Comparison of ENCODE assay signal across 11 cellular contexts in the genomic region with DNA sequence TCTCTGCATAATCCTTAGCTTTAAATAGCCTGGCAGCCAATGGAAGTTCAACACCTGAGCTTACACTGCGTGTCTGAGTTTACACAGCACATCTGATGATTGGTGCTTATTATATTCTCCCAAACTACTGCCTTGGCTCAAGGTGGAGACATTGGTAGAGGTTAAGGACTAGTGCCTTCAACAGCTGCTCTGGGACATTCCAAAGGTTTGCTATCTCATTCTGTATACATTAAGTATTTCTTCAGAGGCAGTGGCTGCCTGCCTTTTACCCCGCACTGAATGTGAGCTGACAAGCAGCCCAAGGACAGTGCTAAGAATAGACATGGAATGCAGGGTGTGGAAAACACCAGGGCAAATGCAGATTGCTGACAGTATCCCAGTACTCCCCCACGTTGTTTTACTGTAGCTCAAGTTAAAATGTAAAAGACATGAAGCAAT. TPM values are rescaled to one million over a fixed set of nuclear protein-coding genes. Genes with fewer than 3 reads are reported as not detected.
A peak's percentile ranks its signal among the peaks of the same experiment; 100 is the strongest.
DNase-seq lines count a peak whose midpoint lies in the region; ATAC-seq, FAIRE-seq and TF ChIP-seq lines count a peak whose summit lies in the region.
"Had no signal": no experiment of that assay in that cellular context is flagged by ENCODE, and none has a peak within 500 bp of the region (broad histone marks: within the 10 kb centered on the region; RNA-seq: fewer than 3 reads in every experiment).

No MANE protein-coding gene starts in this region.

- intact Hi-C loops in Calu3 (cut with micrococcal nuclease; ENCODE audit: unreplicated experiment): no loop called here

- H3K27ac ChIP-seq in trophoblast cell (ENCODE audit: low read depth, low read length): peak overlapping the region; percentile 64

- H3K4me3 ChIP-seq in trophoblast cell (ENCODE audit: low read depth, low read length): no peak overlapping the region

- H3K27me3 Mint-ChIP-seq in Calu3 (ENCODE audit: unreplicated experiment): peaks cover 23% of the 10 kb centered on the region

- no peaks in the 10 kb centered on the region for H3K79me2 ChIP-seq in trophoblast cell (ENCODE audit: control insufficient read depth, insufficient read depth, low read length, poor library complexity)

- no peak overlapping the region for H3K23ac ChIP-seq in trophoblast cell (ENCODE audit: low read length)

- TF ChIP-seq POLR2A in GM12891 (IDR thresholded peaks at IDR 0.05; ENCODE audit: low read depth, low read length): no peak

- H3K4ac ChIP-seq in trophoblast cell (ENCODE audit: low read depth, low read length): no peak overlapping the region

- no peak overlapping the region for H4K12ac ChIP-seq in trophoblast cell (ENCODE audit: low read depth, low read length)

- no peak for TF ChIP-seq CTCF in Calu3 (IDR thresholded peaks at IDR 0.05; ENCODE audit: unreplicated experiment)

- no CpG with 5 or more reads among the region's 3 CpGs for WGBS in trophoblast cell (ENCODE audit: extremely low coverage, insufficient coverage, insufficient read length)

- H4K91ac ChIP-seq in trophoblast cell (ENCODE audit: low read depth, low read length): no peak overlapping the region

- no peak overlapping the region for H3K9ac ChIP-seq in trophoblast cell (ENCODE audit: low read length)

- no peaks in the 10 kb centered on the region for H3K36me3 Mint-ChIP-seq in Calu3 (ENCODE audit: insufficient read depth, unreplicated experiment)

- no peak overlapping the region for H3K18ac ChIP-seq in trophoblast cell (ENCODE audit: low read length)

- no peak overlapping the region for H2BK12ac ChIP-seq in trophoblast cell (ENCODE audit: low read length)

- ATAC-seq in SK-N-SH treated with all-trans-retinoic acid at 6 μM for 48 hours (peak; percentile 78), HG02678 (IDR thresholded peaks at IDR 0.05; ENCODE audit: unreplicated experiment) (no peak)

- H3K4me2 ChIP-seq in trophoblast cell (ENCODE audit: low read length): peak overlapping the region; percentile 48

- FAIRE-seq in GM12891 (lab: Jason Lieb, UNC): no peak

- DNase-seq in Calu3 (peak; percentile 7), glomerular visceral epithelial cell (ENCODE audit: extremely low spot score) (peak; percentile 52), trophoblast cell (peak; percentile 85 to 89), GM12891 (ENCODE audit: insufficient read length, low spot score) (no peak), RKO (ENCODE audit: low spot score) (no peak)
- DNase-seq in activated CD4-positive, alpha-beta T cell treated with anti-CD3 and anti-CD28 coated beads for 48 hours: no peak
- DNase-seq: Karpas-422, midbrain had no signal

- H3K79me1 ChIP-seq in trophoblast cell (ENCODE audit: low read length): no peaks in the 10 kb centered on the region

- H3K36me3 ChIP-seq in trophoblast cell (ENCODE audit: control insufficient read depth in 1 of 2, insufficient read depth in 2 of 2, low read length in 2 of 2): no peaks in the 10 kb centered on the region

- H3K4me1 ChIP-seq in trophoblast cell (ENCODE audit: control insufficient read depth in 1 of 2, insufficient read depth in 2 of 2, low read length in 2 of 2): peaks cover 7 to 8% of the 10 kb centered on the region in 2 experiments

- no peak overlapping the region for H2BK5ac ChIP-seq in trophoblast cell (ENCODE audit: low read depth, low read length, poor library complexity)

- no peaks in the 10 kb centered on the region for H3K4me1 Mint-ChIP-seq in Calu3 (ENCODE audit: low read depth, unreplicated experiment)

- H3K9me3 ChIP-seq in trophoblast cell (ENCODE audit: insufficient read depth, low read depth, low read length): peaks cover 2% of the 10 kb centered on the region

- no peak overlapping the region for H4K8ac ChIP-seq in trophoblast cell (ENCODE audit: low read depth, low read length)

- H2BK120ac ChIP-seq in trophoblast cell (ENCODE audit: insufficient read depth, low read length, poor library complexity): no peak overlapping the region

- no peak overlapping the region for H3K4me3 Mint-ChIP-seq in Calu3 (ENCODE audit: low read depth, unreplicated experiment)

- CTCF ChIA-PET in Calu3 (lab: Charles Lee): no interaction called here

- H2AK5ac ChIP-seq in trophoblast cell (ENCODE audit: low read length): no peak overlapping the region

- no peak overlapping the region for H2AFZ ChIP-seq in trophoblast cell (ENCODE audit: insufficient read depth, low read length, poor library complexity)

- peaks cover 7% of the 10 kb centered on the region for H3K9me3 Mint-ChIP-seq in Calu3 (ENCODE audit: low read depth, unreplicated experiment)

- H3K27me3 ChIP-seq in trophoblast cell (ENCODE audit: insufficient read depth, low read length): no peaks in the 10 kb centered on the region

- H3K27ac Mint-ChIP-seq in Calu3 (ENCODE audit: unreplicated experiment): no peak overlapping the region

- H3K14ac ChIP-seq in trophoblast cell (ENCODE audit: low read length): no peak overlapping the region

- no TSS peak for BruUV-seq in Calu3 (replicated peaks; lab: Mats Ljungman, UMichigan)

TF ChIP-seq in SK-N-SH treated with all-trans-retinoic acid at 6 μM for 48 hours, 23 proteins besides CTCF, POLR2A, EP300 and RAD21 (continues in another document):
- TF ChIP-seq, protein P1, sequence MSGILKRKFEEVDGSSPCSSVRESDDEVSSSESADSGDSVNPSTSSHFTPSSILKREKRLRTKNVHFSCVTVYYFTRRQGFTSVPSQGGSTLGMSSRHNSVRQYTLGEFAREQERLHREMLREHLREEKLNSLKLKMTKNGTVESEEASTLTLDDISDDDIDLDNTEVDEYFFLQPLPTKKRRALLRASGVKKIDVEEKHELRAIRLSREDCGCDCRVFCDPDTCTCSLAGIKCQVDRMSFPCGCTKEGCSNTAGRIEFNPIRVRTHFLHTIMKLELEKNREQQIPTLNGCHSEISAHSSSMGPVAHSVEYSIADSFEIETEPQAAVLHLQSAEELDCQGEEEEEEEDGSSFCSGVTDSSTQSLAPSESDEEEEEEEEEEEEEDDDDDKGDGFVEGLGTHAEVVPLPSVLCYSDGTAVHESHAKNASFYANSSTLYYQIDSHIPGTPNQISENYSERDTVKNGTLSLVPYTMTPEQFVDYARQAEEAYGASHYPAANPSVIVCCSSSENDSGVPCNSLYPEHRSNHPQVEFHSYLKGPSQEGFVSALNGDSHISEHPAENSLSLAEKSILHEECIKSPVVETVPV (CRISPR knock-in tag; IDR thresholded peaks at IDR 0.05): no peak
- TF ChIP-seq TOX (CRISPR knock-in tag; IDR thresholded peaks at IDR 0.05; ENCODE audit: borderline replicate concordance) (no peak), SNAI2 (CRISPR knock-in tag; IDR thresholded peaks at IDR 0.05) (no peak), ISL1 (CRISPR knock-in tag; IDR thresholded peaks at IDR 0.05) (no peak), ESRRG (CRISPR knock-in tag; IDR thresholded peaks at IDR 0.05) (no peak), BACH2 (CRISPR knock-in tag; IDR thresholded peaks at IDR 0.05; ENCODE audit: borderline replicate concordance) (no peak), PPARA (CRISPR knock-in tag; IDR thresholded peaks at IDR 0.05; ENCODE audit: borderline replicate concordance) (no peak), CSDC2 (CRISPR knock-in tag; IDR thresholded peaks at IDR 0.05) (no peak), TCF4 (CRISPR knock-in tag; IDR thresholded peaks at IDR 0.05; ENCODE audit: borderline replicate concordance) (no peak)

TF ChIP-seq in GM12891, 5 proteins besides CTCF, POLR2A, EP300 and RAD21:
- no peak for TF ChIP-seq POU2F2 (IDR thresholded peaks at IDR 0.05; ENCODE audit: low read depth, low read length)
- no peak for TF ChIP-seq SPI1 (IDR thresholded peaks at IDR 0.05; ENCODE audit: low read depth, low read length)
- no peak for TF ChIP-seq TAF1 (IDR thresholded peaks at IDR 0.05; ENCODE audit: low read depth, low read length)

RNA-seq across cellular contexts. Expression of a gene that starts 1.6 kb away (rescaled TPM):
- not detected in 2 replicates for total RNA-seq in Calu3 (2022)
- polyA plus RNA-seq in trophoblast cell (2013): not detected in 2 replicates
- polyA plus RNA-seq in GM12891 (2012; ENCODE audit: low read depth, missing spikeins): not detected
- total RNA-seq: T-helper 1 cell treated with Interleukin-12 subunit alpha and Interleukin-12 subunit beta and Interleukin-4 antibody, amounts not matched to agents 30 ng/mL and 1 ng/mL, for 36 hours had no signal

Comparison
In these comparisons a context has a peak if more than half of its experiments do, and no peak if none do; other contexts are left out.
1. DNase-seq: peak in Calu3 (single experiment), glomerular visceral epithelial cell (single experiment) and trophoblast cell (2 of 2); none in GM12891 (single experiment), RKO (single experiment) and activated CD4-positive, alpha-beta T cell treated with anti-CD3 and anti-CD28 coated beads for 48 hours (single experiment).